8 cellular contexts compared by ENCODE assay signal in the genomic region with DNA sequence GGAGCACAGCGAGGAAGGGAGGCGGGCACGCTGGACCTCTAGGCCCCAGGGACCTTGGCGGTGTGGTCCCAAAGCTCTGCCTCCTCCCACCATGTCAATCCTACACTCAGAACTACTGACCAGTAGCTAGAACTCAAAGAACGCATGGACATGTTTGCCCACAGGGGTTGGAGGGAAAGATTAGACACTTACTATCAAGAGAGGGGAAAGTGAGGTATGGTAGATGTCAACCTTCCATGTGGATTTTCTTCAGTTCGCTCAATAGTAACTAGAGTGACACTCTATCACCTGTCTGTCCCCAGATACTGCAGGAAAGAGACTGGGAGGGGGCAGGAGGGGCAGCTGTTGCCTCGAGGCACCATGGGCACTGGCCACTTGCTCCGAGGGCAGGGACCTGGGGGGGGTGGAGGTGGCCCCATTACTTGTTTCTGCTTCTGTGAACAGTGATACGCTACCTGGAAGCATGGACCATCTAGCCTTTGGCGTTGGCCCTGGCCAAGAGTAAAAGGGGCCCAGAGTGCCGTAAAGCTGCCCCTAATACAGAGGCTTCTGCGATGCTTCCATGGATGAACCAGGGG. TPM values are rescaled to one million over a fixed set of nuclear protein-coding genes. Genes with fewer than 3 reads are reported as not detected.
A peak's percentile ranks its signal among the peaks of the same experiment; 100 is the strongest.
DNase-seq lines count a peak whose midpoint lies in the region; ATAC-seq and TF ChIP-seq lines count a peak whose summit lies in the region.

No MANE protein-coding gene starts in this region.

- CTCF ChIA-PET in activated naive CD4-positive, alpha-beta T cell treated with anti-CD3 and anti-CD28 coated beads for 36 hours (lab: Charles Lee), result interaction anchor here (0.6 to 2.9 kb wide), 7 partner anchors 9 to 29 kb away, joined by 3 to 15 read pairs (median 4); a partner anchor contains a TSS

- H3K27ac ChIP-seq in lung (ENCODE audit: low read depth in 1 of 2, low read length in 1 of 2), result peak overlapping the region; percentile 72 to 99
- peak overlapping the region; percentile 94 to 99 (median 98) for H3K27ac ChIP-seq in transverse colon

- H3K36me3 ChIP-seq in lung (ENCODE audit: control insufficient read depth in 2 of 2, insufficient read depth in 2 of 2, low read length in 2 of 2), result no peaks in the 10 kb centered on the region
- H3K36me3 ChIP-seq in transverse colon, result no peaks in the 10 kb centered on the region

- ATAC-seq in lung (ENCODE audit: insufficient read depth, low FRiP score), result no peak

- H3K4me1 ChIP-seq in lung (ENCODE audit: control insufficient read depth in 2 of 2, insufficient read depth in 2 of 2, low read length in 2 of 2), result peaks cover 23 to 28% of the 10 kb centered on the region in 2 donors
- peaks cover 46 to 65% (median 62%) of the 10 kb centered on the region in 4 donors for H3K4me1 ChIP-seq in transverse colon

- H3K9me3 Mint-ChIP-seq in activated naive CD4-positive, alpha-beta T cell treated with anti-CD3 and anti-CD28 coated beads for 36 hours, result no peaks in the 10 kb centered on the region

- H3K9me3 ChIP-seq in lung (ENCODE audit: control insufficient read depth in 2 of 2, insufficient read depth in 1 of 2, low read length in 1 of 2), result peaks cover 0 to 1% of the 10 kb centered on the region in 2 donors
- no peaks in the 10 kb centered on the region for H3K9me3 ChIP-seq in transverse colon

- WGBS in lung, 2 donors, result 80 to 81% methylated on average over 12 of the region's 12 CpGs
- 83% methylated on average over 12 of the region's 12 CpGs; no CpG with 5 or more reads in 1 of the 2 donors for WGBS in transverse colon (ENCODE audit: low coverage in 1 of 2), 2 donors

- peaks cover 73% of the 10 kb centered on the region for H3K4me1 Mint-ChIP-seq in activated naive CD4-positive, alpha-beta T cell treated with anti-CD3 and anti-CD28 coated beads for 36 hours (ENCODE audit: low read depth)

- intact Hi-C loops in activated naive CD4-positive, alpha-beta T cell treated with anti-CD3 and anti-CD28 coated beads for 36 hours (cut with micrococcal nuclease), result no loop called here
- intact Hi-C loops in transverse colon (cut with DNase I; ENCODE audit: low total_unique reads), result no loop called here

- TF ChIP-seq POLR2A in transverse colon (IDR thresholded peaks at IDR 0.05), result no peak

- peak overlapping the region; percentile 95 for H3K4me3 ChIP-seq in astrocyte of the spinal cord (ENCODE audit: low read depth, low read length)
- peak overlapping the region; percentile 13 for H3K4me3 ChIP-seq in lung
- peak overlapping the region; percentile 52 to 98 (median 92) for H3K4me3 ChIP-seq in transverse colon

- H3K36me3 Mint-ChIP-seq in activated naive CD4-positive, alpha-beta T cell treated with anti-CD3 and anti-CD28 coated beads for 36 hours (ENCODE audit: low read depth), result peaks cover 5% of the 10 kb centered on the region

- H3K27me3 ChIP-seq in lung (ENCODE audit: control insufficient read depth, insufficient read depth), result no peaks in the 10 kb centered on the region
- H3K27me3 ChIP-seq in transverse colon, result no peaks in the 10 kb centered on the region

- peak overlapping the region; percentile 86 for H3K27ac Mint-ChIP-seq in activated naive CD4-positive, alpha-beta T cell treated with anti-CD3 and anti-CD28 coated beads for 36 hours

- DNase-seq in activated naive CD4-positive, alpha-beta T cell treated with anti-CD3 and anti-CD28 coated beads for 36 hours, result no peak
- no peak for DNase-seq in activated naive CD4-positive, alpha-beta T cell treated with anti-CD3 and anti-CD28 coated beads, Interleukin-2, amount 50 U/mL, for 16 hours
- DNase-seq in astrocyte of the spinal cord (ENCODE audit: low read depth, low spot score), result no peak
- DNase-seq in lung (ENCODE audit: low spot score), result no peak
- no peak for DNase-seq in transverse colon
- no peak for DNase-seq in GM20000 (ENCODE audit: low spot score)
- DNase-seq in 8988T, result no peak
- no peak for DNase-seq in germinal center (ENCODE audit: low spot score)

- no peak for TF ChIP-seq CTCF in astrocyte of the spinal cord (IDR thresholded peaks at IDR 0.05; ENCODE audit: low read depth, low read length)
- no peak for TF ChIP-seq CTCF in lung (IDR thresholded peaks at IDR 0.05; ENCODE audit: control extremely low read depth, extremely low read depth)
- TF ChIP-seq CTCF in transverse colon (IDR thresholded peaks at IDR 0.05), result no peak
- TF ChIP-seq CTCF in GM20000 (IDR thresholded peaks at IDR 0.05; ENCODE audit: extremely low read depth, missing control alignments), result no peak

- peak overlapping the region; percentile 85 for H3K4me3 Mint-ChIP-seq in activated naive CD4-positive, alpha-beta T cell treated with anti-CD3 and anti-CD28 coated beads for 36 hours

- in situ Hi-C loops in astrocyte of the spinal cord (cut with HindIII; ENCODE audit: low sequenced_read_pairs) (no loop called here), transverse colon (cut with MboI; ENCODE audit: low pct_ligation_motif_present in 1 of 4, low pct_unique_long_range_greater_than_20kb in 1 of 4, low sequenced_read_pairs in 3 of 4) (no loop called here)

- TF ChIP-seq EP300 in transverse colon (IDR thresholded peaks at IDR 0.05; ENCODE audit: low read depth), result no peak

- no peaks in the 10 kb centered on the region for H3K27me3 Mint-ChIP-seq in activated naive CD4-positive, alpha-beta T cell treated with anti-CD3 and anti-CD28 coated beads for 36 hours (ENCODE audit: low read depth)

RNA-seq across cellular contexts. Expression of a gene that starts 0.9 kb away (rescaled TPM):
- total RNA-seq in activated naive CD4-positive, alpha-beta T cell treated with anti-CD3 and anti-CD28 coated beads for 36 hours, result 10 to 100 TPM; 49.5 to 50.3 TPM
- 10 to 100 TPM; 50.4 to 71.2 TPM for total RNA-seq in lung
- polyA plus RNA-seq in lung, result 10 to 100 TPM; 19.6 to 21.2 TPM
- total RNA-seq in transverse colon, result 100 to 1,000 TPM in 1 of 4 donors, 10 to 100 TPM in 3; 68.3 to 135 (median 88.0) TPM

RNA-seq across cellular contexts. Expression of a gene that starts 10.7 kb away (rescaled TPM):
- total RNA-seq in activated naive CD4-positive, alpha-beta T cell treated with anti-CD3 and anti-CD28 coated beads for 36 hours, result 10 to 100 TPM; 32.7 to 34.0 TPM
- total RNA-seq in lung, result 10 to 100 TPM; 31.2 to 35.4 TPM
- polyA plus RNA-seq in lung, result 10 to 100 TPM; 11.0 to 16.2 TPM
- total RNA-seq in transverse colon, result 10 to 100 TPM; 29.5 to 34.1 (median 31.7) TPM

RNA-seq across cellular contexts. Expression of a gene that starts 25.3 kb away (rescaled TPM):
- total RNA-seq in activated naive CD4-positive, alpha-beta T cell treated with anti-CD3 and anti-CD28 coated beads for 36 hours, result 10 to 100 TPM; 17.4 to 20.6 TPM
- total RNA-seq in lung (10 to 100 TPM in 1 of 2 donors, 1 to 10 TPM in 1; 2.4 to 17.3 TPM), transverse colon (10 to 100 TPM in 1 of 4 donors, 1 to 10 TPM in 3; 2.8 to 32.9 (median 4.6) TPM)
- 1 to 10 TPM; 9.2 to 9.9 TPM for polyA plus RNA-seq in lung

Comparison
In these comparisons a context has a peak if more than half of its experiments do, and no peak if none do; other contexts are left out.
1. H3K4me3 ChIP-seq: peak in every context shown above with its lines; median percentile 95 in astrocyte of the spinal cord; 92 in transverse colon; 13 in lung.